11 cellular contexts compared by ENCODE assay signal in genomic region chr14:80202888-80203562, GRCh38. TPM values are rescaled to one million over a fixed set of nuclear protein-coding genes. Genes with fewer than 3 reads are reported as not detected.
DNase-seq lines count a peak whose midpoint lies in the region; ATAC-seq, FAIRE-seq and TF ChIP-seq lines count a peak whose summit lies in the region.
"Had no signal": no experiment of that assay in that cellular context is flagged by ENCODE, and none has a peak within 500 bp of the region (broad histone marks: within the 10 kb centered on the region; RNA-seq: fewer than 3 reads in every experiment).

No MANE protein-coding gene starts in this region.

- H3K79me2 ChIP-seq in keratinocyte (ENCODE audit: control insufficient read depth, insufficient read depth, low read length), result no peaks in the 10 kb centered on the region

- dilution Hi-C loops in keratinocyte (cut with MboI; ENCODE audit: extremely low pct_ligation_motif_present, low sequenced_read_pairs), result no loop called here

- H3K27ac ChIP-seq in keratinocyte (ENCODE audit: control insufficient read depth, insufficient read depth, low read length), result no peak overlapping the region
- no peak overlapping the region for H3K27ac ChIP-seq in effector memory CD4-positive, alpha-beta T cell (ENCODE audit: insufficient read depth, low read length, poor library complexity, severe bottlenecking)
- H3K27ac ChIP-seq: GM23248, thoracic aorta had no signal

- no peaks in the 10 kb centered on the region for H3K36me3 ChIP-seq in keratinocyte (ENCODE audit: control insufficient read depth in 2 of 2, extremely low read depth in 1 of 2, insufficient read depth in 2 of 2, low read length in 2 of 2)
- no peaks in the 10 kb centered on the region for H3K36me3 ChIP-seq in effector memory CD4-positive, alpha-beta T cell (ENCODE audit: control insufficient read depth, insufficient read depth, low read length)
- H3K36me3 ChIP-seq: thoracic aorta had no signal

- no peaks in the 10 kb centered on the region for H3K27me3 ChIP-seq in keratinocyte (ENCODE audit: control insufficient read depth, extremely low read depth, insufficient read depth, low read length)
- H3K27me3 ChIP-seq in effector memory CD4-positive, alpha-beta T cell (replicated peaks; ENCODE audit: control insufficient read depth, insufficient read depth, low read length, poor library complexity, severe bottlenecking), result no peaks in the 10 kb centered on the region

- no peak overlapping the region for H3K4me3 ChIP-seq in keratinocyte (ENCODE audit: control insufficient read depth in 2 of 3, extremely low read depth in 1 of 3, insufficient read depth in 2 of 3, low read depth in 1 of 3, low read length in 3 of 3)
- no peak overlapping the region for H3K4me3 ChIP-seq in effector memory CD4-positive, alpha-beta T cell (ENCODE audit: insufficient read depth, low read depth, low read length, poor library complexity, severe bottlenecking)
- H3K4me3 ChIP-seq: GM23248, thoracic aorta had no signal

- no peak for FAIRE-seq in keratinocyte (lab: Jason Lieb, UNC)

- no peaks in the 10 kb centered on the region for H3K9me1 ChIP-seq in keratinocyte (ENCODE audit: control insufficient read depth, extremely low read depth, insufficient read depth, low read length)

- DNase-seq in D341Med (ENCODE audit: low spot score) (peak; percentile 41), RPMI8226 (peak; percentile 4), keratinocyte (ENCODE audit: low read depth, low spot score) (no peak), NCI-H1105 treated with DMSO at 0.1 percent for 48 hours (lab: John Stamatoyannopoulos, UW) (no peak)
- DNase-seq in effector memory CD4-positive, alpha-beta T cell, result no peak
- DNase-seq in activated effector memory CD4-positive, alpha-beta T cell treated with anti-CD3 and anti-CD28 coated beads, Interleukin-2, amount 50 U/mL, for 16 hours, result no peak
- DNase-seq: GM23248, occipital lobe had no signal

- H2AFZ ChIP-seq in keratinocyte (ENCODE audit: control insufficient read depth, low read length), result no peak overlapping the region
- H2AFZ ChIP-seq: GM23248 had no signal

- no peak overlapping the region for H3K9ac ChIP-seq in keratinocyte (ENCODE audit: control insufficient read depth, extremely low read depth, insufficient read depth, low read length)
- H3K9ac ChIP-seq: GM23248 had no signal

- no peaks in the 10 kb centered on the region for H3K4me1 ChIP-seq in keratinocyte (ENCODE audit: control insufficient read depth, extremely low read depth, insufficient read depth, low read length)
- no peaks in the 10 kb centered on the region for H3K4me1 ChIP-seq in effector memory CD4-positive, alpha-beta T cell (ENCODE audit: control insufficient read depth, insufficient read depth, low read length, poor library complexity, severe bottlenecking)

- no peaks in the 10 kb centered on the region for H4K20me1 ChIP-seq in keratinocyte (ENCODE audit: control insufficient read depth, extremely low read depth, insufficient read depth, low read length)

- ATAC-seq in GM19467 (IDR thresholded peaks at IDR 0.05; ENCODE audit: unreplicated experiment) (peak; percentile 56), GM21786 (IDR thresholded peaks at IDR 0.05; ENCODE audit: unreplicated experiment) (no peak)

- TF ChIP-seq CTCF in keratinocyte (optimal IDR thresholded peaks at IDR 0.05 in 1 of 3, IDR thresholded peaks at IDR 0.05 in 1 of 3, conservative IDR thresholded peaks at IDR 0.05 in 1 of 3; ENCODE audit: extremely low read depth in 1 of 3, insufficient read depth in 2 of 3, low read length in 3 of 3), result peak; percentile 51 to 67 (median 52)

- H3K4me2 ChIP-seq in keratinocyte (ENCODE audit: control insufficient read depth, extremely low read depth, insufficient read depth, low read depth, low read length), result no peak overlapping the region

- no peaks in the 10 kb centered on the region for H3K9me3 ChIP-seq in keratinocyte (ENCODE audit: control insufficient read depth, low read depth, low read length)
- no peaks in the 10 kb centered on the region for H3K9me3 ChIP-seq in effector memory CD4-positive, alpha-beta T cell (ENCODE audit: control insufficient read depth, low read length)
- H3K9me3 ChIP-seq: thoracic aorta had no signal

RNA-seq across cellular contexts. Expression of gene DIO2, which starts 8.3 kb away (rescaled TPM):
- 0.01 to 0.67 TPM (median 0.22 TPM) in 3 replicates for polyA plus RNA-seq in keratinocyte
- 6.2 TPM for polyA plus RNA-seq in keratinocyte (2011; ENCODE audit: low read depth)
- polyA plus RNA-seq in keratinocyte (2011; cell fraction: cytosol; rRNA removed), result 0.07 and 0.09 TPM in 2 replicates
- 0.90 and 0.93 TPM in 2 replicates for polyA plus RNA-seq in keratinocyte (2011; cell fraction: nucleus; rRNA removed)
- polyA plus RNA-seq in keratinocyte (2012; ENCODE audit: low replicate concordance), result 0.03 and 0.72 TPM in 2 replicates
- 0.26 to 2.5 TPM (median 1.4 TPM) in 3 replicates for polyA minus RNA-seq in keratinocyte
- polyA minus RNA-seq in keratinocyte (2011; cell fraction: cytosol; rRNA and poly(A)+ RNA removed), result not detected
- polyA minus RNA-seq in keratinocyte (2011; cell fraction: nucleus; rRNA and poly(A)+ RNA removed), result 1.4 and 1.6 TPM in 2 replicates

Comparison
In these comparisons a context has a peak if more than half of its experiments do, and no peak if none do; other contexts are left out.
1. DNase-seq: peak in D341Med (single experiment) and RPMI8226 (single experiment); none in keratinocyte (single experiment), effector memory CD4-positive, alpha-beta T cell (0 of 3), activated effector memory CD4-positive, alpha-beta T cell treated with anti-CD3 and anti-CD28 coated beads, Interleukin-2, amount 50 U/mL, for 16 hours (single experiment) and NCI-H1105 treated with DMSO at 0.1 percent for 48 hours (single experiment).